Comparison of ENCODE assay signal across 1 cellular context in genomic region chr11:28849053-28849452, GRCh38.
TF ChIP-seq lines count a peak whose summit lies in the region.

No MANE protein-coding gene starts in this region.

TF ChIP-seq in GM23338, 12 proteins besides CTCF, POLR2A, EP300 and RAD21 (continued from another document):
- TF ChIP-seq, protein P1, sequence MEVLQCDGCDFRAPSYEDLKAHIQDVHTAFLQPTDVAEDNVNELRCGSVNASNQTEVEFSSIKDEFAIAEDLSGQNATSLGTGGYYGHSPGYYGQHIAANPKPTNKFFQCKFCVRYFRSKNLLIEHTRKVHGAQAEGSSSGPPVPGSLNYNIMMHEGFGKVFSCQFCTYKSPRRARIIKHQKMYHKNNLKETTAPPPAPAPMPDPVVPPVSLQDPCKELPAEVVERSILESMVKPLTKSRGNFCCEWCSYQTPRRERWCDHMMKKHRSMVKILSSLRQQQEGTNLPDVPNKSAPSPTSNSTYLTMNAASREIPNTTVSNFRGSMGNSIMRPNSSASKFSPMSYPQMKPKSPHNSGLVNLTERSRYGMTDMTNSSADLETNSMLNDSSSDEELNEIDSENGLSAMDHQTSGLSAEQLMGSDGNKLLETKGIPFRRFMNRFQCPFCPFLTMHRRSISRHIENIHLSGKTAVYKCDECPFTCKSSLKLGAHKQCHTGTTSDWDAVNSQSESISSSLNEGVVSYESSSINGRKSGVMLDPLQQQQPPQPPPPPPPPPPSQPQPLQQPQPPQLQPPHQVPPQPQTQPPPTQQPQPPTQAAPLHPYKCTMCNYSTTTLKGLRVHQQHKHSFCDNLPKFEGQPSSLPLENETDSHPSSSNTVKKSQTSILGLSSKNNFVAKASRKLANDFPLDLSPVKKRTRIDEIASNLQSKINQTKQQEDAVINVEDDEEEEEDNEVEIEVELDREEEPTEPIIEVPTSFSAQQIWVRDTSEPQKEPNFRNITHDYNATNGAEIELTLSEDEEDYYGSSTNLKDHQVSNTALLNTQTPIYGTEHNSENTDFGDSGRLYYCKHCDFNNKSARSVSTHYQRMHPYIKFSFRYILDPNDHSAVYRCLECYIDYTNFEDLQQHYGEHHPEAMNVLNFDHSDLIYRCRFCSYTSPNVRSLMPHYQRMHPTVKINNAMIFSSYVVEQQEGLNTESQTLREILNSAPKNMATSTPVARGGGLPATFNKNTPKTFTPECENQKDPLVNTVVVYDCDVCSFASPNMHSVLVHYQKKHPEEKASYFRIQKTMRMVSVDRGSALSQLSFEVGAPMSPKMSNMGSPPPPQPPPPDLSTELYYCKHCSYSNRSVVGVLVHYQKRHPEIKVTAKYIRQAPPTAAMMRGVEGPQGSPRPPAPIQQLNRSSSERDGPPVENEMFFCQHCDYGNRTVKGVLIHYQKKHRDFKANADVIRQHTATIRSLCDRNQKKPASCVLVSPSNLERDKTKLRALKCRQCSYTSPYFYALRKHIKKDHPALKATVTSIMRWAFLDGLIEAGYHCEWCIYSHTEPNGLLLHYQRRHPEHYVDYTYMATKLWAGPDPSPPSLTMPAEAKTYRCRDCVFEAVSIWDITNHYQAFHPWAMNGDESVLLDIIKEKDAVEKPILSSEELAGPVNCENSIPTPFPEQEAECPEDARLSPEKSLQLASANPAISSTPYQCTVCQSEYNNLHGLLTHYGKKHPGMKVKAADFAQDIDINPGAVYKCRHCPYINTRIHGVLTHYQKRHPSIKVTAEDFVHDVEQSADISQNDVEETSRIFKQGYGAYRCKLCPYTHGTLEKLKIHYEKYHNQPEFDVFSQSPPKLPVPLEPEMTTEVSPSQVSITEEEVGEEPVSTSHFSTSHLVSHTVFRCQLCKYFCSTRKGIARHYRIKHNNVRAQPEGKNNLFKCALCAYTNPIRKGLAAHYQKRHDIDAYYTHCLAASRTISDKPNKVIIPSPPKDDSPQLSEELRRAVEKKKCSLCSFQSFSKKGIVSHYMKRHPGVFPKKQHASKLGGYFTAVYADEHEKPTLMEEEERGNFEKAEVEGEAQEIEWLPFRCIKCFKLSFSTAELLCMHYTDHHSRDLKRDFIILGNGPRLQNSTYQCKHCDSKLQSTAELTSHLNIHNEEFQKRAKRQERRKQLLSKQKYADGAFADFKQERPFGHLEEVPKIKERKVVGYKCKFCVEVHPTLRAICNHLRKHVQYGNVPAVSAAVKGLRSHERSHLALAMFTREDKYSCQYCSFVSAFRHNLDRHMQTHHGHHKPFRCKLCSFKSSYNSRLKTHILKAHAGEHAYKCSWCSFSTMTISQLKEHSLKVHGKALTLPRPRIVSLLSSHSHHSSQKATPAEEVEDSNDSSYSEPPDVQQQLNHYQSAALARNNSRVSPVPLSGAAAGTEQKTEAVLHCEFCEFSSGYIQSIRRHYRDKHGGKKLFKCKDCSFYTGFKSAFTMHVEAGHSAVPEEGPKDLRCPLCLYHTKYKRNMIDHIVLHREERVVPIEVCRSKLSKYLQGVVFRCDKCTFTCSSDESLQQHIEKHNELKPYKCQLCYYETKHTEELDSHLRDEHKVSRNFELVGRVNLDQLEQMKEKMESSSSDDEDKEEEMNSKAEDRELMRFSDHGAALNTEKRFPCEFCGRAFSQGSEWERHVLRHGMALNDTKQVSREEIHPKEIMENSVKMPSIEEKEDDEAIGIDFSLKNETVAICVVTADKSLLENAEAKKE (CRISPR knock-in tag; IDR thresholded peaks at IDR 0.05): no peak
- TF ChIP-seq ZNF114 (CRISPR knock-in tag; IDR thresholded peaks at IDR 0.05) (no peak), CREB1 (CRISPR knock-in tag; IDR thresholded peaks at IDR 0.05; ENCODE audit: low read depth) (no peak), ZNF331 (CRISPR knock-in tag; IDR thresholded peaks at IDR 0.05; ENCODE audit: low read depth) (no peak)
- TF ChIP-seq, protein P2, sequence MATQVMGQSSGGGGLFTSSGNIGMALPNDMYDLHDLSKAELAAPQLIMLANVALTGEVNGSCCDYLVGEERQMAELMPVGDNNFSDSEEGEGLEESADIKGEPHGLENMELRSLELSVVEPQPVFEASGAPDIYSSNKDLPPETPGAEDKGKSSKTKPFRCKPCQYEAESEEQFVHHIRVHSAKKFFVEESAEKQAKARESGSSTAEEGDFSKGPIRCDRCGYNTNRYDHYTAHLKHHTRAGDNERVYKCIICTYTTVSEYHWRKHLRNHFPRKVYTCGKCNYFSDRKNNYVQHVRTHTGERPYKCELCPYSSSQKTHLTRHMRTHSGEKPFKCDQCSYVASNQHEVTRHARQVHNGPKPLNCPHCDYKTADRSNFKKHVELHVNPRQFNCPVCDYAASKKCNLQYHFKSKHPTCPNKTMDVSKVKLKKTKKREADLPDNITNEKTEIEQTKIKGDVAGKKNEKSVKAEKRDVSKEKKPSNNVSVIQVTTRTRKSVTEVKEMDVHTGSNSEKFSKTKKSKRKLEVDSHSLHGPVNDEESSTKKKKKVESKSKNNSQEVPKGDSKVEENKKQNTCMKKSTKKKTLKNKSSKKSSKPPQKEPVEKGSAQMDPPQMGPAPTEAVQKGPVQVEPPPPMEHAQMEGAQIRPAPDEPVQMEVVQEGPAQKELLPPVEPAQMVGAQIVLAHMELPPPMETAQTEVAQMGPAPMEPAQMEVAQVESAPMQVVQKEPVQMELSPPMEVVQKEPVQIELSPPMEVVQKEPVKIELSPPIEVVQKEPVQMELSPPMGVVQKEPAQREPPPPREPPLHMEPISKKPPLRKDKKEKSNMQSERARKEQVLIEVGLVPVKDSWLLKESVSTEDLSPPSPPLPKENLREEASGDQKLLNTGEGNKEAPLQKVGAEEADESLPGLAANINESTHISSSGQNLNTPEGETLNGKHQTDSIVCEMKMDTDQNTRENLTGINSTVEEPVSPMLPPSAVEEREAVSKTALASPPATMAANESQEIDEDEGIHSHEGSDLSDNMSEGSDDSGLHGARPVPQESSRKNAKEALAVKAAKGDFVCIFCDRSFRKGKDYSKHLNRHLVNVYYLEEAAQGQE (IDR thresholded peaks at IDR 0.05; ENCODE audit: unreplicated experiment): no peak
TF ChIP-seq in GM23338: peak in this region for 0.
